7 cellular contexts compared by ENCODE assay signal in the genomic region with DNA sequence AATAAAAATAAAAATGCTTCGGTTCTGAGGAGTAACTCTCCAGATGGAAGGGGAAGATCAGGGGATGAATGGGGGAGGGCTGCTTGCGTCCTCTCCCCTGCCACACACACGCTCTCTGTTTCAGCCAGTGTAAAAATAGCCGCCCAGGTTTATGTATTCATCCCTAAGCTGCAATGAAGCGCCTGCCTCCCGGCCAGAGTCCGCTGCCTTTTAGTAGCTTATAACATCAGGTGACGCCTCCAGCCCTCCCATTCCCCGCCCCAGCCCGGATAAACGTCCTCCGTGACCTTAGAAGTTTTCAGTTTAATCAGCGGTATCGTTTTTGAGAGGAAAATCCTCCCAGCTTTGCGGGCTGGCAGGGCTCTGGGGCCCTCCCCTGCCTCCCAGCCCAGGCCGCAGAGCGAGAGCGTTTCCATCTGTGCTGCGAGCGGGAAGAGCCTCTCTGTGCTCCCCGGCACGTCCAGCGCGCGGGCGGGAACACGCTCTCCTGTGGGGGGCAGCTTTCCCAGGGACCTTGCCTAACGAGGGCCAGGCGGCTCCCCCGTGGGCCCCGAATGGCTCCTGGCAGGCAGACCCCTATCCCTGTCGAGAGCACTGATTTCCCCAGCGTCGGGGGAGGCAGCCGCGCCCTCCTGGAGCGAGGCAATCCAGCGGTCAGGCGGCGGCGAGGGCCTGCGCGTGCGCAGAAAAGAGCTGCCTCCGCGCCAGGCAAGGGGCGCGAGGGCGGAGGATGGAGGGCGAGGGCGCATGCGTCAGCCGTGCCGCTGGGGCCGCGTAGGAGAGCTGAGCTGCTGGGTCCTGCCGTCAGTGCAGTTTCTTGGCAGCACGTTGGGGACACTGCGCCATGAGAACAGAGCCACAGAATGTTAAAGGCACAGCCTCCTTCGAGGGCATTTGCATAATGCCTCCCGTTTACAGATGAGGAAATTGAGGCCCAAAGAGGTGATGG.
DNase-seq lines count a peak whose midpoint lies in the region; ATAC-seq lines count a peak whose summit lies in the region.

No MANE protein-coding gene starts in this region.

- H3K36me3 Mint-ChIP-seq in T-helper 2 cell treated with Interferon-gamma antibody and Interleukin-4, amounts not matched to agents 5 μg/mL and 100 μg/mL, for 36 hours (ENCODE audit: low read depth): no peaks in the 10 kb centered on the region
- H3K36me3 Mint-ChIP-seq in central memory CD8-positive, alpha-beta T cell (ENCODE audit: insufficient read depth): peaks cover 17% of the 10 kb centered on the region

- DNase-seq in T-helper 2 cell treated with Interferon-gamma antibody and Interleukin-4, amounts not matched to agents 5 μg/mL and 100 μg/mL, for 36 hours (ENCODE audit: low spot score): peak; percentile 97
- DNase-seq in central memory CD8-positive, alpha-beta T cell (ENCODE audit: low spot score in 2 of 2): peak; percentile 89 to 91
- peak; percentile 92 to 94 for DNase-seq in stimulated activated CD4-positive, alpha-beta T cell treated with anti-CD3 and anti-CD28 coated beads, Interleukin-2, amount 100 ng/mL, for 24 hours
- DNase-seq in NOMO-1 treated with DMSO at 0.1 percent for 48 hours (lab: John Stamatoyannopoulos, UW; ENCODE audit: unreplicated experiment): no peak

- H3K27me3 Mint-ChIP-seq in T-helper 2 cell treated with Interferon-gamma antibody and Interleukin-4, amounts not matched to agents 5 μg/mL and 100 μg/mL, for 36 hours (ENCODE audit: low read depth): no peaks in the 10 kb centered on the region
- no peaks in the 10 kb centered on the region for H3K27me3 Mint-ChIP-seq in central memory CD8-positive, alpha-beta T cell

- peak overlapping the region; percentile 99 for H3K27ac ChIP-seq in layer of hippocampus (ENCODE audit: low read depth, low read length)

- peak overlapping the region; percentile 97 for H3K27ac Mint-ChIP-seq in T-helper 2 cell treated with Interferon-gamma antibody and Interleukin-4, amounts not matched to agents 5 μg/mL and 100 μg/mL, for 36 hours
- H3K27ac Mint-ChIP-seq in central memory CD8-positive, alpha-beta T cell (ENCODE audit: low read depth): peak overlapping the region; percentile 93

- H3K27me3 ChIP-seq in layer of hippocampus (ENCODE audit: control insufficient read depth, insufficient read depth, low read length): no peaks in the 10 kb centered on the region

- peaks cover 69% of the 10 kb centered on the region for H3K4me1 Mint-ChIP-seq in T-helper 2 cell treated with Interferon-gamma antibody and Interleukin-4, amounts not matched to agents 5 μg/mL and 100 μg/mL, for 36 hours (ENCODE audit: low read depth)
- H3K4me1 Mint-ChIP-seq in central memory CD8-positive, alpha-beta T cell: peaks cover 32% of the 10 kb centered on the region

- ATAC-seq in GM18873 (IDR thresholded peaks at IDR 0.05; ENCODE audit: low FRiP score, unreplicated experiment): peak; percentile 71
- ATAC-seq in HG03108 (IDR thresholded peaks at IDR 0.05; ENCODE audit: unreplicated experiment): peak; percentile 63
- ATAC-seq in central memory CD8-positive, alpha-beta T cell (replicated peaks; ENCODE audit: extremely low read depth, poor library complexity, severe bottlenecking): peak; percentile 88

- peak overlapping the region; percentile 80 for H3K4me3 Mint-ChIP-seq in T-helper 2 cell treated with Interferon-gamma antibody and Interleukin-4, amounts not matched to agents 5 μg/mL and 100 μg/mL, for 36 hours
- H3K4me3 Mint-ChIP-seq in central memory CD8-positive, alpha-beta T cell: peak overlapping the region; percentile 86

- no peaks in the 10 kb centered on the region for H3K9me3 Mint-ChIP-seq in T-helper 2 cell treated with Interferon-gamma antibody and Interleukin-4, amounts not matched to agents 5 μg/mL and 100 μg/mL, for 36 hours
- no peaks in the 10 kb centered on the region for H3K9me3 Mint-ChIP-seq in central memory CD8-positive, alpha-beta T cell
